16 cellular contexts compared by ENCODE assay signal in genomic region chr13:34721631-34722144, GRCh38.
DNase-seq lines count a peak whose midpoint lies in the region; ATAC-seq, FAIRE-seq and TF ChIP-seq lines count a peak whose summit lies in the region.
"Had no signal": no experiment of that assay in that cellular context is flagged by ENCODE, and none has a peak within 500 bp of the region (broad histone marks: within the 10 kb centered on the region; RNA-seq: fewer than 3 reads in every experiment).

No MANE protein-coding gene starts in this region.

- H3K4me1 Mint-ChIP-seq in nephron (peaks cover 26% of the 10 kb centered on the region), nephron progenitor cell (peaks cover 52% of the 10 kb centered on the region)
- H3K4me1 Mint-ChIP-seq: CD4-positive, alpha-beta memory T cell; GM23338 had no signal

- no peaks in the 10 kb centered on the region for H3K9me3 Mint-ChIP-seq in nephron
- H3K9me3 Mint-ChIP-seq in nephron progenitor cell = peaks cover 7% of the 10 kb centered on the region
- H3K9me3 Mint-ChIP-seq: GM23338 had no signal

- no peak for FAIRE-seq in HTR-8/SVneo (lab: Jason Lieb, UNC)
- FAIRE-seq: GM12892 had no signal

- peak in 2 of 3 experiments; percentile 3 to 87 for DNase-seq in NCI-H1417 (lab: John Stamatoyannopoulos, UW)
- DNase-seq in NCI-H1417 treated with DMSO at 0.1 percent for 48 hours (lab: John Stamatoyannopoulos, UW) = no peak
- DNase-seq in NCI-H146 (lab: John Stamatoyannopoulos, UW) = peak; percentile 39
- peak; percentile 17 for DNase-seq in NCI-H69 (lab: John Stamatoyannopoulos, UW)
- no peak for DNase-seq in HTR-8/SVneo (ENCODE audit: insufficient read length, low spot score)
- no peak for DNase-seq in nephron progenitor cell
- DNase-seq: CD4-positive, alpha-beta memory T cell; KBM-7; NCI-H1694; NCI-H2171; NCI-H446 had no signal

- H3K4me3 Mint-ChIP-seq in nephron (no peak overlapping the region), nephron progenitor cell (no peak overlapping the region)
- H3K4me3 Mint-ChIP-seq: CD4-positive, alpha-beta memory T cell; GM23338 had no signal

- H3K27me3 Mint-ChIP-seq in nephron (ENCODE audit: low read depth) = no peaks in the 10 kb centered on the region
- H3K27me3 Mint-ChIP-seq in nephron progenitor cell (ENCODE audit: low read depth, poor library complexity) = no peaks in the 10 kb centered on the region
- H3K27me3 Mint-ChIP-seq: CD4-positive, alpha-beta memory T cell had no signal

- H3K27ac Mint-ChIP-seq in nephron = peak overlapping the region; percentile 14 to 27 (median 23)
- no peak overlapping the region for H3K27ac Mint-ChIP-seq in nephron progenitor cell
- H3K27ac Mint-ChIP-seq: CD4-positive, alpha-beta memory T cell; GM23338 had no signal

- H3K36me3 Mint-ChIP-seq in nephron (ENCODE audit: low read depth) (no peaks in the 10 kb centered on the region), nephron progenitor cell (ENCODE audit: low read depth) (peaks cover 4% of the 10 kb centered on the region)
- H3K36me3 Mint-ChIP-seq: CD4-positive, alpha-beta memory T cell had no signal

- ATAC-seq in HG02763 (IDR thresholded peaks at IDR 0.05; ENCODE audit: unreplicated experiment) = no peak
- ATAC-seq: GM23338, HCT116 had no signal

- TF ChIP-seq CTCF in nephron (IDR thresholded peaks at IDR 0.05; ENCODE audit: unreplicated experiment in 3 of 3) (no peak), nephron progenitor cell (IDR thresholded peaks at IDR 0.05) (no peak)

Comparison
In these comparisons a context has a peak if more than half of its experiments do, and no peak if none do; other contexts are left out.
1. DNase-seq: peak in NCI-H1417 (2 of 3), NCI-H146 (single experiment) and NCI-H69 (single experiment); none in NCI-H1417 treated with DMSO at 0.1 percent for 48 hours (single experiment), HTR-8/SVneo (single experiment) and nephron progenitor cell (single experiment).